In the genomic region with DNA sequence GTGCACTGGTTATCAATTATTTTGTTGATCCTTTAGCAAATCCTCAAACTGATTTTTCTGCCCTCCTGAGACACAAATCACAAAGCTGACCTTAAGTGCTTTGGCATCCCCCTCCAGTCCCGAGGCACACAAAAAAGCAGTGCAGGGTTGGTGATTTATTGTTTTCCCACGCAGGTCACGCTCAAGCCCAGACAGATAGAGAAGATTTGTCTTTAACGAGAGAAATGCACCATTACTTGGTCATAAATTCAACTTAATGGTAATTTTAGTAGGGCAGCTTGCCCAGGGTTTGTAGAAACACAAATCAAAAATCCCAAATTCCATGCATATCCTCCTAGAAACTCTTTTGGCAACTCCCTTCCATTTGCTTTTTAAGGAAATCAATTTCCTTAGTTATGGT, we compare ENCODE assay signal across 36 cellular contexts.
"Had no signal": no experiment of that assay in that cellular context is flagged by ENCODE, and none has a peak within 500 bp of the region (broad histone marks: within the 10 kb centered on the region; RNA-seq: fewer than 3 reads in every experiment).

No MANE protein-coding gene starts in this region.

- H3K9ac ChIP-seq: SK-N-SH had no signal

- H3K4me1 Mint-ChIP-seq: activated B cell treated with CpG ODN at 0.5 μM for 24 hours, T-cell had no signal

- H3K4me1 ChIP-seq: adrenal gland, breast epithelium, Peyer's patch had no signal

- H3K27me3 ChIP-seq: adrenal gland, body of pancreas, breast epithelium, Peyer's patch, SJSA1 had no signal

- H3K4me2 ChIP-seq: SK-N-SH had no signal

- H3K36me3 ChIP-seq: adrenal gland, breast epithelium, Peyer's patch, SJSA1 had no signal

- DNase-seq: activated B cell treated with CpG ODN at 0.5 μM for 24 hours; activated CD4-positive, alpha-beta memory T cell treated with anti-CD3 and anti-CD28 coated beads for 36 hours; activated CD4-positive, alpha-beta T cell treated with anti-CD3 and anti-CD28 coated beads for 4 hours; activated CD4-positive, alpha-beta T cell treated with anti-CD3 and anti-CD28 coated beads, Interleukin-2, amount 50 U/mL, for 1 hour; activated CD4-positive, CD25-positive, alpha-beta regulatory T cell treated with anti-CD3 and anti-CD28 coated beads, Interleukin-2, amount 50 U/mL, for 72 hours; activated CD8-positive, alpha-beta memory T cell treated with anti-CD3 and anti-CD28 coated beads, Interleukin-2, amount 50 U/mL, for 4 hours; activated gamma-delta T cell treated with Interleukin-2 at 50 U/mL for 16 hours; activated naive CD4-positive, alpha-beta T cell treated with anti-CD3 and anti-CD28 coated beads for 36 hours; activated T-cell treated with anti-CD3 and anti-CD28 coated beads for 4 hours; activated T-cell treated with anti-CD3 and anti-CD28 coated beads, Interleukin-2, amount 50 U/mL, for 4 hours; body of pancreas; Kasumi-1; MM.1S; MV-4-11; NCI-H1092; NCI-H1436 treated with DMSO at 0.1 percent for 48 hours; NCI-H1694 treated with DMSO at 0.1 percent for 48 hours; NCI-H2029; NCI-H345; NCI-H524 treated with DMSO at 0.1 percent for 48 hours; NCI-H748 treated with DMSO at 0.1 percent for 48 hours; NK-92 treated with Interleukin-12 subunit alpha and Interleukin-12 subunit beta, amount 100 ng/mL, for 24 hours; PC-3; Peyer's patch; RPMI8226; SHP77 treated with DMSO at 0.1 percent for 48 hours; SK-N-SH; T-cell; T-helper 2 cell; T-helper 9 cell had no signal

- H3K36me3 Mint-ChIP-seq: activated CD4-positive, alpha-beta memory T cell treated with anti-CD3 and anti-CD28 coated beads for 36 hours; T-cell had no signal

- H3K9me3 ChIP-seq: adrenal gland, body of pancreas, Peyer's patch, SJSA1, SK-N-SH had no signal

- H3K4me3 Mint-ChIP-seq: activated B cell treated with CpG ODN at 0.5 μM for 24 hours; activated CD4-positive, alpha-beta memory T cell treated with anti-CD3 and anti-CD28 coated beads for 36 hours; activated naive CD4-positive, alpha-beta T cell treated with anti-CD3 and anti-CD28 coated beads for 36 hours; activated T-cell treated with anti-CD3 and anti-CD28 coated beads, Interleukin-2, amount 50 U/mL, for 4 hours; activated T-helper 1 cell treated with anti-CD3 and anti-CD28 coated beads, Interleukin-12 subunit alpha, Interleukin-12 subunit beta, Interleukin-2, Interleukin-4 antibody, amounts not matched to agents 30 ng/mL and 10 ng/mL and 1 ng/mL, durations not matched to agents 14 hours and 24 hours and 36 hours; T-cell had no signal

- ATAC-seq: activated naive CD4-positive, alpha-beta T cell treated with anti-CD3 and anti-CD28 coated beads, Interleukin-2, amount 50 U/mL, for 72 hours; activated T-cell treated with anti-CD3 and anti-CD28 coated beads, Interleukin-2, amount 50 U/mL, for 4 hours; body of pancreas; PC-3; T-cell had no signal

- H3K27ac ChIP-seq: adrenal gland, body of pancreas, breast epithelium, Peyer's patch, SJSA1, VCaP had no signal

- H3K27ac Mint-ChIP-seq: activated B cell treated with CpG ODN at 0.5 μM for 24 hours; activated CD4-positive, alpha-beta memory T cell treated with anti-CD3 and anti-CD28 coated beads for 36 hours; activated naive CD4-positive, alpha-beta T cell treated with anti-CD3 and anti-CD28 coated beads for 36 hours; activated naive CD4-positive, alpha-beta T cell treated with anti-CD3 and anti-CD28 coated beads, Interleukin-2, amount 50 U/mL, for 72 hours; activated T-helper 1 cell treated with anti-CD3 and anti-CD28 coated beads, Interleukin-12 subunit alpha, Interleukin-12 subunit beta, Interleukin-2, Interleukin-4 antibody, amounts not matched to agents 30 ng/mL and 10 ng/mL and 1 ng/mL, durations not matched to agents 14 hours and 24 hours and 36 hours; T-cell had no signal

- H3K4me3 ChIP-seq: adrenal gland, body of pancreas, breast epithelium, Peyer's patch, SJSA1 had no signal
